Comparison of ENCODE assay signal across 1 cellular context in the genomic region with DNA sequence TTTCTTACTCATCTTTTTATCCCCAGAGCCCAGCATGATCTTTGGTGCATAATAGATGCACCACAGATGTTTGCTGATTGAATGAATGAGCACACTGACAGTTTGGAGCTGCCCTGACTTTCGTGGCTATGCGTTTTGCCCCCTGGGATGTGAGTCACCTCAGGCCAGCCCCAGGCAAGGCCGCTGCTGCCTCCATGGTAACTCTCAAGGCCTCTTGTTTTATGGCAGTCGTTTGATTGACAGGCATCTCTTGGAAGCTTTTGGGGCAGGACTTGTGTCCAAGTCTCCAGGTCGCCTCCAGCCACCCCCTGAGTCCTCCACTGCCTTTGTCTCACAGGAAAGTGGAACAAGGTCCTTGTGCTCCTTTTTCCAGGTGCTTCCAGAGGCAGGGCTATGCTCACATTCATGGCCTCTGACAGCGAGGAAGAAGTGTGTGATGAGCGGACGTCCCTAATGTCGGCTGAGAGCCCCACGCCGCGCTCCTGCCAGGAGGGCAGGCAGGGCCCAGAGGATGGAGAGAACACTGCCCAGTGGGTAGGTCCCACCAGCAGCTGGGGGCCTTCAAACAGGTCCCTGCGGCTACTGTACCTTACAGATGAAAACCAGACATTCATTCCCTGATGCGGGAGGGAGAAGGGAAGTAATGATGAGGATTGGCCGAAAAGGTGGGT.
TF ChIP-seq lines count a peak whose summit lies in the region.

No MANE protein-coding gene starts in this region.

TF ChIP-seq in IMR-90, 13 proteins besides CTCF, POLR2A, EP300 and RAD21:
- TF ChIP-seq BHLHE40 (IDR thresholded peaks at IDR 0.05; ENCODE audit: low read depth, low read length) (no peak), MXI1 (IDR thresholded peaks at IDR 0.05; ENCODE audit: borderline replicate concordance, low read depth, low read length) (no peak), MAZ (IDR thresholded peaks at IDR 0.05; ENCODE audit: borderline replicate concordance, low read depth, low read length) (no peak), SMC3 (IDR thresholded peaks at IDR 0.05; ENCODE audit: low read depth, low read length) (no peak), RCOR1 (IDR thresholded peaks at IDR 0.05; ENCODE audit: insufficient replicate concordance, low read length) (no peak), RFX5 (IDR thresholded peaks at IDR 0.05; ENCODE audit: low read depth, low read length) (no peak), NFE2L2 (IDR thresholded peaks at IDR 0.05; ENCODE audit: low read depth, low read length) (no peak), MAFK (IDR thresholded peaks at IDR 0.05; ENCODE audit: low read depth, low read length) (no peak), CHD1 (IDR thresholded peaks at IDR 0.05; ENCODE audit: low read depth, low read length) (no peak), CEBPB (IDR thresholded peaks at IDR 0.05; ENCODE audit: low read depth, low read length) (no peak), FOS (IDR thresholded peaks at IDR 0.05; ENCODE audit: low read depth, low read length) (no peak)
- TF ChIP-seq, protein P1, sequence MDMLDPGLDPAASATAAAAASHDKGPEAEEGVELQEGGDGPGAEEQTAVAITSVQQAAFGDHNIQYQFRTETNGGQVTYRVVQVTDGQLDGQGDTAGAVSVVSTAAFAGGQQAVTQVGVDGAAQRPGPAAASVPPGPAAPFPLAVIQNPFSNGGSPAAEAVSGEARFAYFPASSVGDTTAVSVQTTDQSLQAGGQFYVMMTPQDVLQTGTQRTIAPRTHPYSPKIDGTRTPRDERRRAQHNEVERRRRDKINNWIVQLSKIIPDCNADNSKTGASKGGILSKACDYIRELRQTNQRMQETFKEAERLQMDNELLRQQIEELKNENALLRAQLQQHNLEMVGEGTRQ (IDR thresholded peaks at IDR 0.05; ENCODE audit: low read depth, low read length) = no peak
- TF ChIP-seq, protein P2, sequence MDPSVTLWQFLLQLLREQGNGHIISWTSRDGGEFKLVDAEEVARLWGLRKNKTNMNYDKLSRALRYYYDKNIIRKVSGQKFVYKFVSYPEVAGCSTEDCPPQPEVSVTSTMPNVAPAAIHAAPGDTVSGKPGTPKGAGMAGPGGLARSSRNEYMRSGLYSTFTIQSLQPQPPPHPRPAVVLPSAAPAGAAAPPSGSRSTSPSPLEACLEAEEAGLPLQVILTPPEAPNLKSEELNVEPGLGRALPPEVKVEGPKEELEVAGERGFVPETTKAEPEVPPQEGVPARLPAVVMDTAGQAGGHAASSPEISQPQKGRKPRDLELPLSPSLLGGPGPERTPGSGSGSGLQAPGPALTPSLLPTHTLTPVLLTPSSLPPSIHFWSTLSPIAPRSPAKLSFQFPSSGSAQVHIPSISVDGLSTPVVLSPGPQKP (IDR thresholded peaks at IDR 0.05; ENCODE audit: borderline replicate concordance, low read depth, low read length) = no peak
